2 cellular contexts compared by ENCODE assay signal in the genomic region with DNA sequence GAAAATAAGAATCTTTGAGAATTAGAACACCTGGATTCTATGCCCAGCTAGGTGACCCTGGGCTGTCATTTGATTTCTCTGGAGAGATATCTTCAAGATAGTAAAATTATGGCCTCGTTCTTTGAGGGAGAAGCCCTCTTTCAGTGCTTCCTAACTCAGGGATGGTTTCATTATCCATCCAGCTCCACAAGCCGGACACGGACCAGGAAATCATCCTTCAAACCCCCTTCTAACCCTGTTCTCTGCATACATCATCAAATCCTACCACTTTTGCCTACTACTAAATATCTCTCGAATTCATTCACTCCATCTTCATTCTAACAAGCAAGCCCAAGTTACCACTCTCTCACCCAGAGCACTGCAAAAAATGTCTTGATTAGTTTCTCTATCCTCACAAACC.
TF ChIP-seq lines count a peak whose summit lies in the region.

No MANE protein-coding gene starts in this region.

TF ChIP-seq in liver, 16 proteins besides CTCF, POLR2A, EP300 and RAD21 (continued from another document):
- TF ChIP-seq, protein P1, sequence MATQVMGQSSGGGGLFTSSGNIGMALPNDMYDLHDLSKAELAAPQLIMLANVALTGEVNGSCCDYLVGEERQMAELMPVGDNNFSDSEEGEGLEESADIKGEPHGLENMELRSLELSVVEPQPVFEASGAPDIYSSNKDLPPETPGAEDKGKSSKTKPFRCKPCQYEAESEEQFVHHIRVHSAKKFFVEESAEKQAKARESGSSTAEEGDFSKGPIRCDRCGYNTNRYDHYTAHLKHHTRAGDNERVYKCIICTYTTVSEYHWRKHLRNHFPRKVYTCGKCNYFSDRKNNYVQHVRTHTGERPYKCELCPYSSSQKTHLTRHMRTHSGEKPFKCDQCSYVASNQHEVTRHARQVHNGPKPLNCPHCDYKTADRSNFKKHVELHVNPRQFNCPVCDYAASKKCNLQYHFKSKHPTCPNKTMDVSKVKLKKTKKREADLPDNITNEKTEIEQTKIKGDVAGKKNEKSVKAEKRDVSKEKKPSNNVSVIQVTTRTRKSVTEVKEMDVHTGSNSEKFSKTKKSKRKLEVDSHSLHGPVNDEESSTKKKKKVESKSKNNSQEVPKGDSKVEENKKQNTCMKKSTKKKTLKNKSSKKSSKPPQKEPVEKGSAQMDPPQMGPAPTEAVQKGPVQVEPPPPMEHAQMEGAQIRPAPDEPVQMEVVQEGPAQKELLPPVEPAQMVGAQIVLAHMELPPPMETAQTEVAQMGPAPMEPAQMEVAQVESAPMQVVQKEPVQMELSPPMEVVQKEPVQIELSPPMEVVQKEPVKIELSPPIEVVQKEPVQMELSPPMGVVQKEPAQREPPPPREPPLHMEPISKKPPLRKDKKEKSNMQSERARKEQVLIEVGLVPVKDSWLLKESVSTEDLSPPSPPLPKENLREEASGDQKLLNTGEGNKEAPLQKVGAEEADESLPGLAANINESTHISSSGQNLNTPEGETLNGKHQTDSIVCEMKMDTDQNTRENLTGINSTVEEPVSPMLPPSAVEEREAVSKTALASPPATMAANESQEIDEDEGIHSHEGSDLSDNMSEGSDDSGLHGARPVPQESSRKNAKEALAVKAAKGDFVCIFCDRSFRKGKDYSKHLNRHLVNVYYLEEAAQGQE (IDR thresholded peaks at IDR 0.05) = no peak
- no peak for TF ChIP-seq FOXA1 (IDR thresholded peaks at IDR 0.05)
- TF ChIP-seq FOXA2 (IDR thresholded peaks at IDR 0.05) = no peak
- no peak for TF ChIP-seq HNF4G (IDR thresholded peaks at IDR 0.05)
- TF ChIP-seq, protein P2, sequence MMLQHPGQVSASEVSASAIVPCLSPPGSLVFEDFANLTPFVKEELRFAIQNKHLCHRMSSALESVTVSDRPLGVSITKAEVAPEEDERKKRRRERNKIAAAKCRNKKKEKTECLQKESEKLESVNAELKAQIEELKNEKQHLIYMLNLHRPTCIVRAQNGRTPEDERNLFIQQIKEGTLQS (IDR thresholded peaks at IDR 0.05) = no peak
- no peak for TF ChIP-seq NR2F2 (IDR thresholded peaks at IDR 0.05)
- TF ChIP-seq, protein P3, sequence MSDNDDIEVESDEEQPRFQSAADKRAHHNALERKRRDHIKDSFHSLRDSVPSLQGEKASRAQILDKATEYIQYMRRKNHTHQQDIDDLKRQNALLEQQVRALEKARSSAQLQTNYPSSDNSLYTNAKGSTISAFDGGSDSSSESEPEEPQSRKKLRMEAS (IDR thresholded peaks at IDR 0.05) = no peak
- TF ChIP-seq, protein P4, sequence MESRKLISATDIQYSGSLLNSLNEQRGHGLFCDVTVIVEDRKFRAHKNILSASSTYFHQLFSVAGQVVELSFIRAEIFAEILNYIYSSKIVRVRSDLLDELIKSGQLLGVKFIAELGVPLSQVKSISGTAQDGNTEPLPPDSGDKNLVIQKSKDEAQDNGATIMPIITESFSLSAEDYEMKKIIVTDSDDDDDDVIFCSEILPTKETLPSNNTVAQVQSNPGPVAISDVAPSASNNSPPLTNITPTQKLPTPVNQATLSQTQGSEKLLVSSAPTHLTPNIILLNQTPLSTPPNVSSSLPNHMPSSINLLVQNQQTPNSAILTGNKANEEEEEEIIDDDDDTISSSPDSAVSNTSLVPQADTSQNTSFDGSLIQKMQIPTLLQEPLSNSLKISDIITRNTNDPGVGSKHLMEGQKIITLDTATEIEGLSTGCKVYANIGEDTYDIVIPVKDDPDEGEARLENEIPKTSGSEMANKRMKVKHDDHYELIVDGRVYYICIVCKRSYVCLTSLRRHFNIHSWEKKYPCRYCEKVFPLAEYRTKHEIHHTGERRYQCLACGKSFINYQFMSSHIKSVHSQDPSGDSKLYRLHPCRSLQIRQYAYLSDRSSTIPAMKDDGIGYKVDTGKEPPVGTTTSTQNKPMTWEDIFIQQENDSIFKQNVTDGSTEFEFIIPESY (IDR thresholded peaks at IDR 0.05) = no peak
- no peak for TF ChIP-seq EGR1 (IDR thresholded peaks at IDR 0.05; ENCODE audit: low read depth in 2 of 2)
- TF ChIP-seq YY1 (IDR thresholded peaks at IDR 0.05) = no peak

TF ChIP-seq in HepG2, 621 proteins besides CTCF, POLR2A, EP300 and RAD21 (continued from another document):
- TF ChIP-seq, protein P5, sequence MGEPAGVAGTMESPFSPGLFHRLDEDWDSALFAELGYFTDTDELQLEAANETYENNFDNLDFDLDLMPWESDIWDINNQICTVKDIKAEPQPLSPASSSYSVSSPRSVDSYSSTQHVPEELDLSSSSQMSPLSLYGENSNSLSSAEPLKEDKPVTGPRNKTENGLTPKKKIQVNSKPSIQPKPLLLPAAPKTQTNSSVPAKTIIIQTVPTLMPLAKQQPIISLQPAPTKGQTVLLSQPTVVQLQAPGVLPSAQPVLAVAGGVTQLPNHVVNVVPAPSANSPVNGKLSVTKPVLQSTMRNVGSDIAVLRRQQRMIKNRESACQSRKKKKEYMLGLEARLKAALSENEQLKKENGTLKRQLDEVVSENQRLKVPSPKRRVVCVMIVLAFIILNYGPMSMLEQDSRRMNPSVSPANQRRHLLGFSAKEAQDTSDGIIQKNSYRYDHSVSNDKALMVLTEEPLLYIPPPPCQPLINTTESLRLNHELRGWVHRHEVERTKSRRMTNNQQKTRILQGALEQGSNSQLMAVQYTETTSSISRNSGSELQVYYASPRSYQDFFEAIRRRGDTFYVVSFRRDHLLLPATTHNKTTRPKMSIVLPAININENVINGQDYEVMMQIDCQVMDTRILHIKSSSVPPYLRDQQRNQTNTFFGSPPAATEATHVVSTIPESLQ (CRISPR knock-in tag; conservative IDR thresholded peaks at IDR 0.05) = no peak
- no peak for TF ChIP-seq CBX2 (IDR thresholded peaks at IDR 0.05; ENCODE audit: low read depth, low read length)
- no peak for TF ChIP-seq CBX2 (CRISPR knock-in tag; IDR thresholded peaks at IDR 0.05; ENCODE audit: low read depth)
- TF ChIP-seq, protein P6, sequence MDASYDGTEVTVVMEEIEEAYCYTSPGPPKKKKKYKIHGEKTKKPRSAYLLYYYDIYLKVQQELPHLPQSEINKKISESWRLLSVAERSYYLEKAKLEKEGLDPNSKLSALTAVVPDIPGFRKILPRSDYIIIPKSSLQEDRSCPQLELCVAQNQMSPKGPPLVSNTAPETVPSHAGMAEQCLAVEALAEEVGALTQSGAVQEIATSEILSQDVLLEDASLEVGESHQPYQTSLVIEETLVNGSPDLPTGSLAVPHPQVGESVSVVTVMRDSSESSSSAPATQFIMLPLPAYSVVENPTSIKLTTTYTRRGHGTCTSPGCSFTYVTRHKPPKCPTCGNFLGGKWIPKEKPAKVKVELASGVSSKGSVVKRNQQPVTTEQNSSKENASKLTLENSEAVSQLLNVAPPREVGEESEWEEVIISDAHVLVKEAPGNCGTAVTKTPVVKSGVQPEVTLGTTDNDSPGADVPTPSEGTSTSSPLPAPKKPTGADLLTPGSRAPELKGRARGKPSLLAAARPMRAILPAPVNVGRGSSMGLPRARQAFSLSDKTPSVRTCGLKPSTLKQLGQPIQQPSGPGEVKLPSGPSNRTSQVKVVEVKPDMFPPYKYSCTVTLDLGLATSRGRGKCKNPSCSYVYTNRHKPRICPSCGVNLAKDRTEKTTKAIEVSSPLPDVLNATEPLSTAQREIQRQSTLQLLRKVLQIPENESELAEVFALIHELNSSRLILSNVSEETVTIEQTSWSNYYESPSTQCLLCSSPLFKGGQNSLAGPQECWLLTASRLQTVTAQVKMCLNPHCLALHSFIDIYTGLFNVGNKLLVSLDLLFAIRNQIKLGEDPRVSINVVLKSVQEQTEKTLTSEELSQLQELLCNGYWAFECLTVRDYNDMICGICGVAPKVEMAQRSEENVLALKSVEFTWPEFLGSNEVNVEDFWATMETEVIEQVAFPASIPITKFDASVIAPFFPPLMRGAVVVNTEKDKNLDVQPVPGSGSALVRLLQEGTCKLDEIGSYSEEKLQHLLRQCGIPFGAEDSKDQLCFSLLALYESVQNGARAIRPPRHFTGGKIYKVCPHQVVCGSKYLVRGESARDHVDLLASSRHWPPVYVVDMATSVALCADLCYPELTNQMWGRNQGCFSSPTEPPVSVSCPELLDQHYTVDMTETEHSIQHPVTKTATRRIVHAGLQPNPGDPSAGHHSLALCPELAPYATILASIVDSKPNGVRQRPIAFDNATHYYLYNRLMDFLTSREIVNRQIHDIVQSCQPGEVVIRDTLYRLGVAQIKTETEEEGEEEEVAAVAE (CRISPR knock-in tag; IDR thresholded peaks at IDR 0.05; ENCODE audit: borderline replicate concordance) = no peak
- no peak for TF ChIP-seq ZNF562 (CRISPR knock-in tag; IDR thresholded peaks at IDR 0.05; ENCODE audit: borderline replicate concordance)
- TF ChIP-seq HNRNPL (IDR thresholded peaks at IDR 0.05; ENCODE audit: low read depth, low read length) = no peak
- TF ChIP-seq ZNF382 (CRISPR knock-in tag; IDR thresholded peaks at IDR 0.05; ENCODE audit: borderline replicate concordance) = no peak
- TF ChIP-seq, protein P7, sequence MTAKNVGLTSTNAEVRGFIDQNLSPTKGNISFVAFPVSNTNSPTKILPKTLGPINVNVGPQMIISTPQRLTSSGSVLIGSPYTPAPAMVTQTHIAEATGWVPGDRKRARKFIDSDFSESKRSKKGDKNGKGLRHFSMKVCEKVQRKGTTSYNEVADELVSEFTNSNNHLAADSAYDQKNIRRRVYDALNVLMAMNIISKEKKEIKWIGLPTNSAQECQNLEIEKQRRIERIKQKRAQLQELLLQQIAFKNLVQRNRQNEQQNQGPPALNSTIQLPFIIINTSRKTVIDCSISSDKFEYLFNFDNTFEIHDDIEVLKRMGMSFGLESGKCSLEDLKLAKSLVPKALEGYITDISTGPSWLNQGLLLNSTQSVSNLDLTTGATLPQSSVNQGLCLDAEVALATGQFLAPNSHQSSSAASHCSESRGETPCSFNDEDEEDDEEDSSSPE (CRISPR knock-in tag; IDR thresholded peaks at IDR 0.05) = no peak
- TF ChIP-seq SETDB1 (CRISPR knock-in tag; IDR thresholded peaks at IDR 0.05; ENCODE audit: borderline replicate concordance) = no peak
- TF ChIP-seq ZNF101 (CRISPR knock-in tag; IDR thresholded peaks at IDR 0.05; ENCODE audit: borderline replicate concordance, low read depth) = no peak
- TF ChIP-seq ZNF224 (CRISPR knock-in tag; IDR thresholded peaks at IDR 0.05) = no peak
- no peak for TF ChIP-seq CC2D1A (CRISPR knock-in tag; IDR thresholded peaks at IDR 0.05)
- TF ChIP-seq, protein P8, sequence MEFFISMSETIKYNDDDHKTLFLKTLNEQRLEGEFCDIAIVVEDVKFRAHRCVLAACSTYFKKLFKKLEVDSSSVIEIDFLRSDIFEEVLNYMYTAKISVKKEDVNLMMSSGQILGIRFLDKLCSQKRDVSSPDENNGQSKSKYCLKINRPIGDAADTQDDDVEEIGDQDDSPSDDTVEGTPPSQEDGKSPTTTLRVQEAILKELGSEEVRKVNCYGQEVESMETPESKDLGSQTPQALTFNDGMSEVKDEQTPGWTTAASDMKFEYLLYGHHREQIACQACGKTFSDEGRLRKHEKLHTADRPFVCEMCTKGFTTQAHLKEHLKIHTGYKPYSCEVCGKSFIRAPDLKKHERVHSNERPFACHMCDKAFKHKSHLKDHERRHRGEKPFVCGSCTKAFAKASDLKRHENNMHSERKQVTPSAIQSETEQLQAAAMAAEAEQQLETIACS (CRISPR knock-in tag; IDR thresholded peaks at IDR 0.05) = no peak
- TF ChIP-seq ZNF253 (CRISPR knock-in tag; IDR thresholded peaks at IDR 0.05; ENCODE audit: borderline replicate concordance) = no peak
- TF ChIP-seq, protein P9, sequence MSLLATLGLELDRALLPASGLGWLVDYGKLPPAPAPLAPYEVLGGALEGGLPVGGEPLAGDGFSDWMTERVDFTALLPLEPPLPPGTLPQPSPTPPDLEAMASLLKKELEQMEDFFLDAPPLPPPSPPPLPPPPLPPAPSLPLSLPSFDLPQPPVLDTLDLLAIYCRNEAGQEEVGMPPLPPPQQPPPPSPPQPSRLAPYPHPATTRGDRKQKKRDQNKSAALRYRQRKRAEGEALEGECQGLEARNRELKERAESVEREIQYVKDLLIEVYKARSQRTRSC (CRISPR knock-in tag; IDR thresholded peaks at IDR 0.05; ENCODE audit: low read depth) = no peak
- TF ChIP-seq ZNF549 (CRISPR knock-in tag; IDR thresholded peaks at IDR 0.05) = no peak
